Comparison of ENCODE assay signal across 23 cellular contexts in genomic region chr7:80530136-80530535, GRCh38. TPM values are rescaled to one million over a fixed set of nuclear protein-coding genes. Genes with fewer than 3 reads are reported as not detected.
"Had no signal": no experiment of that assay in that cellular context is flagged by ENCODE, and none has a peak within 500 bp of the region (broad histone marks: within the 10 kb centered on the region; RNA-seq: fewer than 3 reads in every experiment).

No MANE protein-coding gene starts in this region.

- DNase-seq: cerebellar nuclear complex; dermis blood vessel endothelial cell; esophagus squamous epithelium; foreskin melanocyte; head of caudate nucleus; hypothalamus; kidney glomerular epithelial cell; mesenchymal stem cell; naive thymus-derived CD8-positive, alpha-beta T cell; stimulated activated CD4-positive, alpha-beta T cell treated with anti-CD3 and anti-CD28 coated beads, Interleukin-4, amount 100 ng/mL, for 1 hour; stimulated activated CD8-positive, alpha-beta memory T cell treated with anti-CD3 and anti-CD28 coated beads, Interleukin-4, amount 100 ng/mL, for 48 hours; stimulated activated naive CD8-positive, alpha-beta T cell treated with anti-CD3 and anti-CD28 coated beads, Interleukin-15, Interleukin-2, amounts not matched to agents 100 U/mL and 50 U/mL, for 24 hours; tibial artery; upper lobe of left lung; uterus had no signal

- ATAC-seq: left lobe of liver; naive thymus-derived CD8-positive, alpha-beta T cell; stimulated activated effector memory CD8-positive, alpha-beta T cell treated with anti-CD3 and anti-CD28 coated beads, Interleukin-12 subunit alpha, Interleukin-12 subunit beta, amount 100 ng/mL, for 72 hours; stimulated activated naive CD8-positive, alpha-beta T cell treated with anti-CD3 and anti-CD28 coated beads, Interleukin-15, Interleukin-2, amounts not matched to agents 100 U/mL and 50 U/mL, for 24 hours had no signal

RNA-seq across cellular contexts. Expression of gene GNAT3, which starts 18.3 kb away (rescaled TPM):
- total RNA-seq: dermis blood vessel endothelial cell; epithelial cell of proximal tubule; esophagus squamous epithelium; left lobe of liver; lung; mononuclear cell; naive thymus-derived CD8-positive, alpha-beta T cell; osteoblast; pulmonary artery endothelial cell; temporal lobe; upper lobe of left lung; uterus had no signal
